ENCODE assay signal across 2 cellular contexts in the genomic region with DNA sequence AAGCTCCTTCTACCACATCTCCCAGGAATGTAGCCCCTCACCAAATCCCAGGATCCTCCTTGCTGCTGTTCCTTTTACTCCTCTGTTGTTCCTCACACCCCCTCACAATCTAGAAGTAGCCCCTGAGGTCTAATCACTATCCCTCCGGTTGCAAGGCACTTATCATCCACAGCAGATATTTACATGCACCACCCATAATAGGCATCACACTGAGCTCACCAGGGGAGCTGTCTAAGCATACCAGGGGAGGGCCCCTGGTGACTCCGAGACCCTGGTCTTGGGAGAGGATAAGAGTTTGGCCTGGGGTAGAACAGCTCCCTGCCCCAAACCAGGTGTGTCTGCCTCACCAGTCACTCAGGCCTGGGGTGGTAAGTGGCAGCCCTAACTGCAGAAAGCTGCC.
TF ChIP-seq lines count a peak whose summit lies in the region.

No MANE protein-coding gene starts in this region.

TF ChIP-seq in K562, 482 proteins besides CTCF, POLR2A, EP300 and RAD21:
- TF ChIP-seq CBFA2T2 (conservative IDR thresholded peaks at IDR 0.05): peak; percentile 19; the same call in 1 of the 2 replicates
- peak; percentile 50 for TF ChIP-seq CBFA2T3 (IDR thresholded peaks at IDR 0.05)
- no peak for TF ChIP-seq ZNF165 (CRISPR knock-in tag; IDR thresholded peaks at IDR 0.05; ENCODE audit: borderline replicate concordance)
- TF ChIP-seq ARID1B (IDR thresholded peaks at IDR 0.05): 0 out of 2 replicates have a peak, but pooled peaks have one; percentile 13

TF ChIP-seq in SK-N-SH, 30 proteins besides CTCF, POLR2A, EP300 and RAD21:
- TF ChIP-seq, protein P1, sequence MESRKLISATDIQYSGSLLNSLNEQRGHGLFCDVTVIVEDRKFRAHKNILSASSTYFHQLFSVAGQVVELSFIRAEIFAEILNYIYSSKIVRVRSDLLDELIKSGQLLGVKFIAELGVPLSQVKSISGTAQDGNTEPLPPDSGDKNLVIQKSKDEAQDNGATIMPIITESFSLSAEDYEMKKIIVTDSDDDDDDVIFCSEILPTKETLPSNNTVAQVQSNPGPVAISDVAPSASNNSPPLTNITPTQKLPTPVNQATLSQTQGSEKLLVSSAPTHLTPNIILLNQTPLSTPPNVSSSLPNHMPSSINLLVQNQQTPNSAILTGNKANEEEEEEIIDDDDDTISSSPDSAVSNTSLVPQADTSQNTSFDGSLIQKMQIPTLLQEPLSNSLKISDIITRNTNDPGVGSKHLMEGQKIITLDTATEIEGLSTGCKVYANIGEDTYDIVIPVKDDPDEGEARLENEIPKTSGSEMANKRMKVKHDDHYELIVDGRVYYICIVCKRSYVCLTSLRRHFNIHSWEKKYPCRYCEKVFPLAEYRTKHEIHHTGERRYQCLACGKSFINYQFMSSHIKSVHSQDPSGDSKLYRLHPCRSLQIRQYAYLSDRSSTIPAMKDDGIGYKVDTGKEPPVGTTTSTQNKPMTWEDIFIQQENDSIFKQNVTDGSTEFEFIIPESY (IDR thresholded peaks at IDR 0.05; ENCODE audit: borderline replicate concordance, low read depth): no peak
- TF ChIP-seq YY1 (IDR thresholded peaks at IDR 0.05; ENCODE audit: low read depth) (no peak), NFIC (IDR thresholded peaks at IDR 0.05; ENCODE audit: borderline replicate concordance) (no peak), RCOR1 (IDR thresholded peaks at IDR 0.05; ENCODE audit: low read length) (no peak), RFX5 (IDR thresholded peaks at IDR 0.05; ENCODE audit: low read length) (no peak), SMC3 (IDR thresholded peaks at IDR 0.05; ENCODE audit: low read depth, low read length) (no peak), FOXJ3 (CRISPR knock-in tag; IDR thresholded peaks at IDR 0.05) (no peak), EZH2phosphoT487 (IDR thresholded peaks at IDR 0.05; ENCODE audit: borderline replicate concordance, low read depth) (no peak), ELF1 (IDR thresholded peaks at IDR 0.05) (no peak), JUND (IDR thresholded peaks at IDR 0.05) (no peak)
- TF ChIP-seq, protein P2, sequence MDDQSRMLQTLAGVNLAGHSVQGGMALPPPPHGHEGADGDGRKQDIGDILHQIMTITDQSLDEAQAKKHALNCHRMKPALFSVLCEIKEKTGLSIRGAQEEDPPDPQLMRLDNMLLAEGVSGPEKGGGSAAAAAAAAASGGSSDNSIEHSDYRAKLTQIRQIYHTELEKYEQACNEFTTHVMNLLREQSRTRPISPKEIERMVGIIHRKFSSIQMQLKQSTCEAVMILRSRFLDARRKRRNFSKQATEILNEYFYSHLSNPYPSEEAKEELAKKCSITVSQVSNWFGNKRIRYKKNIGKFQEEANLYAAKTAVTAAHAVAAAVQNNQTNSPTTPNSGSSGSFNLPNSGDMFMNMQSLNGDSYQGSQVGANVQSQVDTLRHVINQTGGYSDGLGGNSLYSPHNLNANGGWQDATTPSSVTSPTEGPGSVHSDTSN (IDR thresholded peaks at IDR 0.05): no peak
- TF ChIP-seq, protein P3, sequence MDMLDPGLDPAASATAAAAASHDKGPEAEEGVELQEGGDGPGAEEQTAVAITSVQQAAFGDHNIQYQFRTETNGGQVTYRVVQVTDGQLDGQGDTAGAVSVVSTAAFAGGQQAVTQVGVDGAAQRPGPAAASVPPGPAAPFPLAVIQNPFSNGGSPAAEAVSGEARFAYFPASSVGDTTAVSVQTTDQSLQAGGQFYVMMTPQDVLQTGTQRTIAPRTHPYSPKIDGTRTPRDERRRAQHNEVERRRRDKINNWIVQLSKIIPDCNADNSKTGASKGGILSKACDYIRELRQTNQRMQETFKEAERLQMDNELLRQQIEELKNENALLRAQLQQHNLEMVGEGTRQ (IDR thresholded peaks at IDR 0.05; ENCODE audit: borderline replicate concordance, low read depth, low read length): no peak
- TF ChIP-seq, protein P4, sequence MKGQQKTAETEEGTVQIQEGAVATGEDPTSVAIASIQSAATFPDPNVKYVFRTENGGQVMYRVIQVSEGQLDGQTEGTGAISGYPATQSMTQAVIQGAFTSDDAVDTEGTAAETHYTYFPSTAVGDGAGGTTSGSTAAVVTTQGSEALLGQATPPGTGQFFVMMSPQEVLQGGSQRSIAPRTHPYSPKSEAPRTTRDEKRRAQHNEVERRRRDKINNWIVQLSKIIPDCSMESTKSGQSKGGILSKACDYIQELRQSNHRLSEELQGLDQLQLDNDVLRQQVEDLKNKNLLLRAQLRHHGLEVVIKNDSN (IDR thresholded peaks at IDR 0.05; ENCODE audit: borderline replicate concordance, low read depth): no peak
TF ChIP-seq in SK-N-SH: peak in this region for 0.
